In the genomic region with DNA sequence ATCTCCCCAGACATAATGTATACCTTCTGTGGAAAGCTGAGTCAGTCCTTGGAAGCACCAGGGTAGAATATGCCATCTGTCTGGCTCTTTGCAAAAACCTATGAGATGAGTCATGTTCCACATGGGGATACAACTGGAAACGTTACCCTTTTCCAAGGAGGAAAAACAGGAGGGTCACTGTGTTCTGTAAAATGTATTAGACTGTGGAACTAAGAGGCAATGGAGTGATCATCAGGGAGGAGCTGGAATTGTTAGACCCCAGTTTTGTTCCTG, we compare ENCODE assay signal across 13 cellular contexts. TPM values are rescaled to one million over a fixed set of nuclear protein-coding genes. Genes with fewer than 3 reads are reported as not detected.
DNase-seq lines count a peak whose midpoint lies in the region; ATAC-seq, FAIRE-seq and TF ChIP-seq lines count a peak whose summit lies in the region.
"Had no signal": no experiment of that assay in that cellular context is flagged by ENCODE, and none has a peak within 500 bp of the region (broad histone marks: within the 10 kb centered on the region; RNA-seq: fewer than 3 reads in every experiment).

No MANE protein-coding gene starts in this region.

- 0 out of 2 replicates have a peak overlapping the region, but pooled peaks have one; percentile 14 for H3K14ac ChIP-seq in IMR-90 (replicated peaks; ENCODE audit: low read depth, low read length)

- H2AK5ac ChIP-seq in IMR-90 (ENCODE audit: low read depth, low read length) = no peak overlapping the region

- no peak overlapping the region for H4K5ac ChIP-seq in IMR-90 (ENCODE audit: low read depth, low read length)

- no peak overlapping the region for H3K4ac ChIP-seq in IMR-90 (ENCODE audit: low read depth, low read length)

- no peak overlapping the region for H3K9ac ChIP-seq in IMR-90 (ENCODE audit: low read depth, low read length)

- H3K9me3 ChIP-seq in A549 (no peaks in the 10 kb centered on the region), IMR-90 (ENCODE audit: control insufficient read depth, insufficient read depth, low read length) (no peaks in the 10 kb centered on the region)
- no peaks in the 10 kb centered on the region for H3K9me3 ChIP-seq in effector memory CD4-positive, alpha-beta T cell (ENCODE audit: control insufficient read depth, low read length)
- H3K9me3 ChIP-seq: BE2C, esophagus squamous epithelium had no signal

- no TSS peak for BruUV-seq in IMR-90 (replicated peaks; lab: Mats Ljungman, UMichigan)

- H2AFZ ChIP-seq in IMR-90 (replicated peaks; ENCODE audit: low read length, poor library complexity) = no peak overlapping the region

- ATAC-seq in A549 (peak in 1 of 2 experiments; percentile 67; a peak in 4 of 6 replicates), IMR-90 (ENCODE audit: low read depth) (peak; percentile 96), GM21786 (IDR thresholded peaks at IDR 0.05; ENCODE audit: unreplicated experiment) (no peak)

- TF ChIP-seq CTCF in A549 (IDR thresholded peaks at IDR 0.05) = no peak
- TF ChIP-seq CTCF in IMR-90 (conservative IDR thresholded peaks at IDR 0.05; ENCODE audit: low read depth, low read length) = no peak
- no peak for TF ChIP-seq CTCF in kidney epithelial cell (IDR thresholded peaks at IDR 0.05; ENCODE audit: insufficient read depth, low read length, poor library complexity, severe bottlenecking)

- in situ Hi-C loops in IMR-90 (cut with MboI; ENCODE audit: low sequenced_read_pairs) = no loop called here

- H3K9me3 Mint-ChIP-seq in activated T-cell treated with anti-CD3 and anti-CD28 coated beads, Interleukin-2, amount 50 U/mL, for 24 hours = no peaks in the 10 kb centered on the region
- H3K9me3 Mint-ChIP-seq: activated naive CD8-positive, alpha-beta T cell treated with anti-CD3 and anti-CD28 coated beads, Interleukin-2, amount 10 ng/mL, durations not matched to agents 7 days and 5 days had no signal

- DNase-seq in A549 (ENCODE audit: low read depth in 1 of 2, low spot score in 1 of 2) (peak in 1 of 2 experiments; percentile 16), IMR-90 (peak; percentile 96), astrocyte of the hippocampus (ENCODE audit: low read depth, low spot score) (peak; percentile 79), kidney epithelial cell (ENCODE audit: low read depth) (peak; percentile 65)
- DNase-seq in effector memory CD4-positive, alpha-beta T cell = no peak
- no peak for DNase-seq in activated T-cell treated with anti-CD3 and anti-CD28 coated beads, Interleukin-2, amount 50 U/mL, for 24 hours
- DNase-seq in activated T-cell treated with anti-CD3 and anti-CD28 coated beads, Interleukin-2, amount 50 U/mL, for 1 hour = no peak
- DNase-seq: activated CD4-positive, alpha-beta T cell treated with anti-CD3 and anti-CD28 coated beads, Interleukin-2, amount 50 U/mL, for 1 hour; activated naive CD8-positive, alpha-beta T cell treated with anti-CD3 and anti-CD28 coated beads, Interleukin-2, amount 10 ng/mL, durations not matched to agents 7 days and 5 days; BE2C; esophagus squamous epithelium; trophoblast cell had no signal

- TF ChIP-seq RAD21 in A549 (conservative IDR thresholded peaks at IDR 0.05 in 1 of 2, IDR thresholded peaks at IDR 0.05 in 1 of 2) (no peak), IMR-90 (IDR thresholded peaks at IDR 0.05; ENCODE audit: low read length) (no peak)

- H2BK15ac ChIP-seq in IMR-90 (ENCODE audit: low read depth, low read length) = no peak overlapping the region

- no peak overlapping the region for H2AK9ac ChIP-seq in IMR-90 (replicated peaks; ENCODE audit: low read depth, low read length, poor library complexity)

- intact Hi-C loops in IMR-90 (cut with micrococcal nuclease) = no loop called here

- no peak overlapping the region for H2BK120ac ChIP-seq in IMR-90 (ENCODE audit: low read depth, low read length)

- no peak for FAIRE-seq in A549 (lab: Jason Lieb, UNC)

- no peak overlapping the region for H4K8ac ChIP-seq in IMR-90 (ENCODE audit: low read depth in 2 of 2, low read length in 2 of 2)

- H3K79me1 ChIP-seq in IMR-90 (ENCODE audit: low read depth in 1 of 2, low read length in 2 of 2) = peaks cover 8 to 42% of the 10 kb centered on the region in 2 experiments; a peak in 3 of 4 replicates

- no peak overlapping the region for H3K27ac Mint-ChIP-seq in activated T-cell treated with anti-CD3 and anti-CD28 coated beads, Interleukin-2, amount 50 U/mL, for 24 hours
- H3K27ac Mint-ChIP-seq: activated naive CD8-positive, alpha-beta T cell treated with anti-CD3 and anti-CD28 coated beads, Interleukin-2, amount 10 ng/mL, durations not matched to agents 7 days and 5 days had no signal

- no peaks in the 10 kb centered on the region for H3K27me3 Mint-ChIP-seq in activated T-cell treated with anti-CD3 and anti-CD28 coated beads, Interleukin-2, amount 50 U/mL, for 24 hours
- H3K27me3 Mint-ChIP-seq: activated naive CD8-positive, alpha-beta T cell treated with anti-CD3 and anti-CD28 coated beads, Interleukin-2, amount 10 ng/mL, durations not matched to agents 7 days and 5 days had no signal

- 0 out of 2 replicates have a peak overlapping the region, but pooled peaks have one; percentile 29 for H3K23ac ChIP-seq in IMR-90 (ENCODE audit: low read depth, low read length)

- 0 out of 3 replicates have a peak, but pooled peaks cover 8% of the 10 kb centered on the region for H3K4me1 ChIP-seq in A549
- peaks cover 6% of the 10 kb centered on the region for H3K4me1 ChIP-seq in IMR-90 (ENCODE audit: control insufficient read depth, insufficient read depth, low read length)
- no peaks in the 10 kb centered on the region for H3K4me1 ChIP-seq in effector memory CD4-positive, alpha-beta T cell (ENCODE audit: control insufficient read depth, insufficient read depth, low read length, poor library complexity, severe bottlenecking)
- H3K4me1 ChIP-seq: BE2C, esophagus squamous epithelium had no signal

- peak overlapping the region in 1 of 2 experiments; percentile 31; a peak in 1 of 6 replicates for H3K27ac ChIP-seq in A549
- H3K27ac ChIP-seq in IMR-90 (ENCODE audit: insufficient read depth, low read length) = no peak overlapping the region
- no peak overlapping the region for H3K27ac ChIP-seq in effector memory CD4-positive, alpha-beta T cell (ENCODE audit: insufficient read depth, low read length, poor library complexity, severe bottlenecking)
- H3K27ac ChIP-seq: esophagus squamous epithelium had no signal

- peak overlapping the region; percentile 78 for H2BK5ac ChIP-seq in IMR-90 (ENCODE audit: low read depth, low read length, poor library complexity, severe bottlenecking)

- peaks cover 6% of the 10 kb centered on the region for H3K9me1 ChIP-seq in IMR-90 (ENCODE audit: insufficient read depth, low read length)

- CTCF ChIA-PET in A549 (lab: Yijun Ruan, JAX) (interaction anchor here (0.7 to 2.6 kb wide), 6 partner anchors 11 to 53 kb away, joined by 3 to 12 read pairs (median 3); partner anchors contain the start of gene PSMD4), IMR-90 (lab: Yijun Ruan, JAX) (interaction anchor here (2.0 kb wide), 1 partner anchor 14 kb away, joined by 6 read pairs; no protein-coding TSS in a partner anchor)

- TF ChIP-seq POLR2A in A549 (IDR thresholded peaks at IDR 0.05; ENCODE audit: low read length) = no peak
- no peak for TF ChIP-seq POLR2A in IMR-90 (IDR thresholded peaks at IDR 0.05; ENCODE audit: low read depth, low read length)

- H4K91ac ChIP-seq in IMR-90 (ENCODE audit: insufficient read depth, low read depth, low read length) = no peak overlapping the region

- no peak overlapping the region for H3K56ac ChIP-seq in IMR-90 (ENCODE audit: extremely low read depth, insufficient read depth, low read length)

- H3K4me3 Mint-ChIP-seq in activated T-cell treated with anti-CD3 and anti-CD28 coated beads, Interleukin-2, amount 50 U/mL, for 24 hours = no peak overlapping the region
- H3K4me3 Mint-ChIP-seq: activated naive CD8-positive, alpha-beta T cell treated with anti-CD3 and anti-CD28 coated beads, Interleukin-2, amount 10 ng/mL, durations not matched to agents 7 days and 5 days had no signal

- 41% methylated on average over 1 of the region's 1 CpG for WGBS in A549 (ENCODE audit: missing lambda C conversion rate)
- WGBS in IMR-90 (ENCODE audit: extremely low coverage in 2 of 2, insufficient read length in 1 of 2), 2 experiments = no CpG with 5 or more reads among the region's 1 CpG

- dilution Hi-C loops in IMR-90 (cut with HindIII; ENCODE audit: low sequenced_read_pairs, unreplicated experiment) = no loop called here

- H3K4me3 ChIP-seq in A549 = no peak overlapping the region
- H3K4me3 ChIP-seq in IMR-90 (ENCODE audit: insufficient read depth, low read depth, low read length) = no peak overlapping the region
- no peak overlapping the region for H3K4me3 ChIP-seq in kidney epithelial cell (ENCODE audit: low read depth, low read length)
- no peak overlapping the region for H3K4me3 ChIP-seq in effector memory CD4-positive, alpha-beta T cell (ENCODE audit: insufficient read depth, low read depth, low read length, poor library complexity, severe bottlenecking)
- H3K4me3 ChIP-seq: esophagus squamous epithelium had no signal

- H4K20me1 ChIP-seq in IMR-90 (ENCODE audit: insufficient read depth, low read length) = peaks cover 19% of the 10 kb centered on the region; the same call in 1 of the 2 replicates

- no peak overlapping the region for H3K18ac ChIP-seq in IMR-90 (ENCODE audit: low read depth, low read length)

- H3K4me2 ChIP-seq in A549 (0 out of 3 replicates have a peak overlapping the region, but pooled peaks have one; percentile 3), IMR-90 (ENCODE audit: low read depth, low read length) (no peak overlapping the region; the same call in 1 of the 2 replicates)

- H3K36me3 ChIP-seq in IMR-90 (ENCODE audit: control insufficient read depth, insufficient read depth, low read length) (peaks cover 62% of the 10 kb centered on the region), kidney epithelial cell (ENCODE audit: control insufficient read depth, insufficient read depth, low read length) (peaks cover 2% of the 10 kb centered on the region)
- peaks cover 92% of the 10 kb centered on the region for H3K36me3 ChIP-seq in effector memory CD4-positive, alpha-beta T cell (ENCODE audit: control insufficient read depth, insufficient read depth, low read length)

- no peaks in the 10 kb centered on the region for H3K27me3 ChIP-seq in IMR-90 (ENCODE audit: control insufficient read depth, insufficient read depth, low read length)
- no peaks in the 10 kb centered on the region for H3K27me3 ChIP-seq in kidney epithelial cell (ENCODE audit: control insufficient read depth, insufficient read depth, low read length)
- H3K27me3 ChIP-seq in effector memory CD4-positive, alpha-beta T cell (replicated peaks; ENCODE audit: control insufficient read depth, insufficient read depth, low read length, poor library complexity, severe bottlenecking) = no peaks in the 10 kb centered on the region
- H3K27me3 ChIP-seq: BE2C, esophagus squamous epithelium had no signal

- no peak overlapping the region for H2BK20ac ChIP-seq in IMR-90 (ENCODE audit: low read depth, low read length)

- peaks cover 96% of the 10 kb centered on the region for H3K36me3 Mint-ChIP-seq in activated T-cell treated with anti-CD3 and anti-CD28 coated beads, Interleukin-2, amount 50 U/mL, for 24 hours (ENCODE audit: low read depth)

- TF ChIP-seq EP300 in A549 (IDR thresholded peaks at IDR 0.05) = no peak

- POLR2A ChIA-PET in A549 (lab: Yijun Ruan, JAX) = no interaction called here
- POLR2A ChIA-PET in IMR-90 (lab: Charles Lee; ENCODE audit: unreplicated experiment) = interaction anchor here (0.5 kb wide), 1 partner anchor 262 kb away, joined by 3 read pairs; no protein-coding TSS in a partner anchor

- peaks cover 2% of the 10 kb centered on the region for H3K4me1 Mint-ChIP-seq in activated T-cell treated with anti-CD3 and anti-CD28 coated beads, Interleukin-2, amount 50 U/mL, for 24 hours (ENCODE audit: low read depth)
- H3K4me1 Mint-ChIP-seq: activated naive CD8-positive, alpha-beta T cell treated with anti-CD3 and anti-CD28 coated beads, Interleukin-2, amount 10 ng/mL, durations not matched to agents 7 days and 5 days had no signal

RNA-seq across cellular contexts. Expression of gene PSMD4, which starts 16.1 kb away (rescaled TPM):
- polyA plus RNA-seq in A549 (2011; rRNA removed) = 241 and 265 TPM in 2 replicates
- polyA plus RNA-seq in A549 (2012; cell fraction: cytosol; rRNA removed) = 356 and 395 TPM in 2 replicates
- 270 and 344 TPM in 2 replicates for polyA plus RNA-seq in A549 (2012; cell fraction: nucleus; rRNA removed)
- polyA plus RNA-seq in A549 (2017; fragmentation: RNase III; extraction: RNeasy Plus Mini Kit Qiagen cat#74134 plus additional on column Dnase treatment) = 207 to 218 TPM (median 210 TPM) in 3 replicates
- polyA minus RNA-seq in A549 (2011; rRNA and poly(A)+ RNA removed) = 218 and 220 TPM in 2 replicates
- 289 and 349 TPM in 2 replicates for total RNA-seq in IMR-90 (2012; rRNA removed)
- 282 and 314 TPM in 2 replicates for polyA plus RNA-seq in IMR-90 (2012; rRNA removed)
- 247 and 276 TPM in 2 replicates for polyA plus RNA-seq in IMR-90 (2012; cell fraction: cytosol; rRNA removed)
- 150 and 155 TPM in 2 replicates for polyA plus RNA-seq in IMR-90 (2012; cell fraction: nucleus; rRNA removed; ENCODE audit: low replicate concordance)
- 152 and 178 TPM in 2 replicates for total RNA-seq in kidney epithelial cell

RNA-seq across cellular contexts. Expression of gene PIP5K1A, which starts 40.1 kb away (rescaled TPM):
- polyA plus RNA-seq in A549 (2011; rRNA removed) = 129 and 183 TPM in 2 replicates
- 49.3 and 59.9 TPM in 2 replicates for polyA plus RNA-seq in A549 (2012; cell fraction: cytosol; rRNA removed)
- polyA plus RNA-seq in A549 (2012; cell fraction: nucleus; rRNA removed) = 31.6 and 58.2 TPM in 2 replicates
- 46.8 to 50.0 TPM (median 49.4 TPM) in 3 replicates for polyA plus RNA-seq in A549 (2017; fragmentation: RNase III; extraction: RNeasy Plus Mini Kit Qiagen cat#74134 plus additional on column Dnase treatment)
- polyA minus RNA-seq in A549 (2011; rRNA and poly(A)+ RNA removed) = 143 and 168 TPM in 2 replicates
- total RNA-seq in IMR-90 (2012; rRNA removed) = 52.5 and 59.1 TPM in 2 replicates
- 85.5 and 105 TPM in 2 replicates for polyA plus RNA-seq in IMR-90 (2012; rRNA removed)
- 30.9 and 48.4 TPM in 2 replicates for polyA plus RNA-seq in IMR-90 (2012; cell fraction: cytosol; rRNA removed)
- 34.4 and 218 TPM in 2 replicates for polyA plus RNA-seq in IMR-90 (2012; cell fraction: nucleus; rRNA removed; ENCODE audit: low replicate concordance)
- 59.7 and 63.6 TPM in 2 replicates for total RNA-seq in kidney epithelial cell

RNA-seq across cellular contexts. Expression of gene ZNF687, which starts 43.7 kb away (rescaled TPM):
- polyA plus RNA-seq in A549 (2011; rRNA removed) (14.0 and 14.3 TPM in 2 replicates), A549 (2017; fragmentation: RNase III; extraction: RNeasy Plus Mini Kit Qiagen cat#74134 plus additional on column Dnase treatment) (16.3 to 18.4 TPM (median 17.5 TPM) in 3 replicates), IMR-90 (2012; rRNA removed) (10.8 and 13.7 TPM in 2 replicates)
- polyA plus RNA-seq in A549 (2012; cell fraction: cytosol; rRNA removed) = 12.8 and 19.3 TPM in 2 replicates
- 34.6 and 46.3 TPM in 2 replicates for polyA plus RNA-seq in A549 (2012; cell fraction: nucleus; rRNA removed)
- 52.0 and 52.8 TPM in 2 replicates for polyA minus RNA-seq in A549 (2011; rRNA and poly(A)+ RNA removed)
- total RNA-seq in IMR-90 (2012; rRNA removed) (5.7 and 6.4 TPM in 2 replicates), kidney epithelial cell (27.9 and 35.3 TPM in 2 replicates)
- 5.8 and 12.6 TPM in 2 replicates for polyA plus RNA-seq in IMR-90 (2012; cell fraction: cytosol; rRNA removed)
- 22.7 and 52.2 TPM in 2 replicates for polyA plus RNA-seq in IMR-90 (2012; cell fraction: nucleus; rRNA removed; ENCODE audit: low replicate concordance)

RNA-seq across cellular contexts. Expression of gene VPS72, which starts 48.4 kb away (rescaled TPM):
- polyA plus RNA-seq in A549 (2011; rRNA removed) = 64.4 and 81.2 TPM in 2 replicates
- 55.2 and 56.7 TPM in 2 replicates for polyA plus RNA-seq in A549 (2012; cell fraction: cytosol; rRNA removed)
- 42.2 and 46.1 TPM in 2 replicates for polyA plus RNA-seq in A549 (2012; cell fraction: nucleus; rRNA removed)
- polyA plus RNA-seq in A549 (2017; fragmentation: RNase III; extraction: RNeasy Plus Mini Kit Qiagen cat#74134 plus additional on column Dnase treatment) = 49.7 to 50.8 TPM (median 49.8 TPM) in 3 replicates
- 43.6 and 56.1 TPM in 2 replicates for polyA minus RNA-seq in A549 (2011; rRNA and poly(A)+ RNA removed)
- total RNA-seq in IMR-90 (2012; rRNA removed) = 51.3 and 53.6 TPM in 2 replicates
- 62.3 and 64.5 TPM in 2 replicates for polyA plus RNA-seq in IMR-90 (2012; rRNA removed)
- 37.1 and 43.4 TPM in 2 replicates for polyA plus RNA-seq in IMR-90 (2012; cell fraction: cytosol; rRNA removed)
- 20.6 and 33.3 TPM in 2 replicates for polyA plus RNA-seq in IMR-90 (2012; cell fraction: nucleus; rRNA removed; ENCODE audit: low replicate concordance)
- 79.1 and 83.4 TPM in 2 replicates for total RNA-seq in kidney epithelial cell

Comparison
In these comparisons a context has a peak if more than half of its experiments do, and no peak if none do; other contexts are left out.
1. DNase-seq: peak in IMR-90 (single experiment), astrocyte of the hippocampus (single experiment) and kidney epithelial cell (single experiment); none in effector memory CD4-positive, alpha-beta T cell (0 of 3), activated T-cell treated with anti-CD3 and anti-CD28 coated beads, Interleukin-2, amount 50 U/mL, for 24 hours (single experiment) and activated T-cell treated with anti-CD3 and anti-CD28 coated beads, Interleukin-2, amount 50 U/mL, for 1 hour (single experiment).